30 cellular contexts compared by ENCODE assay signal in genomic region chrX:141894733-141895132, GRCh38. TPM values are rescaled to one million over a fixed set of nuclear protein-coding genes. Genes with fewer than 3 reads are reported as not detected.
"Had no signal": no experiment of that assay in that cellular context is flagged by ENCODE, and none has a peak within 500 bp of the region (broad histone marks: within the 10 kb centered on the region; RNA-seq: fewer than 3 reads in every experiment).

No MANE protein-coding gene starts in this region.

- H3K4me1 ChIP-seq: stomach, suprapubic skin, testis, thyroid gland, tibial artery, tibial nerve, transverse colon, upper lobe of left lung, upper lobe of right lung, uterus, vagina had no signal

- H3K36me3 ChIP-seq: stomach, suprapubic skin, thoracic aorta, thyroid gland, tibial artery, tibial nerve, transverse colon, upper lobe of left lung, upper lobe of right lung, uterus, vagina had no signal

- DNase-seq: stimulated activated CD4-positive, alpha-beta T cell treated with anti-CD3 and anti-CD28 coated beads, Interleukin-2, amount 100 ng/mL, for 48 hours; stimulated activated CD4-positive, alpha-beta T cell treated with anti-CD3 and anti-CD28 coated beads, Interleukin-4, amount 100 ng/mL, for 1 hour; stimulated activated CD4-positive, alpha-beta T cell treated with anti-CD3 and anti-CD28 coated beads, Interleukin-4, amount 100 ng/mL, for 24 hours; stimulated activated CD4-positive, alpha-beta T cell treated with anti-CD3 and anti-CD28 coated beads, Interleukin-4, amount 100 ng/mL, for 4 hours; stimulated activated CD8-positive, alpha-beta memory T cell treated with anti-CD3 and anti-CD28 coated beads, Interleukin-4, amount 100 ng/mL, for 48 hours; stimulated activated naive B cell treated with anti-CD40 and anti-IgM and Interleukin-4, amounts not matched to agents 10 μg/mL and 1 μg/mL and 100 μg/mL, for 72 hours; stimulated activated naive CD4-positive, alpha-beta T cell; stimulated activated naive CD4-positive, alpha-beta T cell treated with Interleukin-2 at 50 U/mL for 16 hours; stimulated activated naive CD8-positive, alpha-beta T cell treated with anti-CD3 and anti-CD28 coated beads, Interleukin-15, amount 100 ng/mL, for 72 hours; stimulated activated naive CD8-positive, alpha-beta T cell treated with anti-CD3 and anti-CD28 coated beads, Interleukin-15, Interleukin-2, amounts not matched to agents 100 U/mL and 50 U/mL, for 24 hours; stomach; substantia nigra; testis; thyroid gland; tibial artery; transverse colon; trophoblast cell; upper lobe of right lung; uterus had no signal

- H3K4me3 ChIP-seq: stomach, suprapubic skin, testis, thoracic aorta, thyroid gland, tibial artery, tibial nerve, transverse colon, upper lobe of left lung, upper lobe of right lung, uterus, vagina had no signal

- H3K27ac ChIP-seq: stomach, suprapubic skin, testis, thoracic aorta, thyroid gland, tibial artery, tibial nerve, transverse colon, upper lobe of left lung, upper lobe of right lung, uterus, vagina had no signal

- H3K9me3 ChIP-seq: stomach, suprapubic skin, testis, thoracic aorta, thyroid gland, tibial artery, tibial nerve, transverse colon, upper lobe of left lung, upper lobe of right lung, uterus, vagina had no signal

- ATAC-seq: stimulated activated effector memory CD8-positive, alpha-beta T cell treated with anti-CD3 and anti-CD28 coated beads, Interleukin-12 subunit alpha, Interleukin-12 subunit beta, amount 100 ng/mL, for 72 hours; stimulated activated memory B cell treated with anti-CD40 and anti-IgM and Interleukin-4, amounts not matched to agents 10 μg/mL and 1 μg/mL and 100 μg/mL, for 72 hours; stimulated activated naive B cell treated with anti-CD40 and anti-IgM and Interleukin-4, amounts not matched to agents 10 μg/mL and 1 μg/mL and 100 μg/mL, for 72 hours; stimulated activated naive CD8-positive, alpha-beta T cell treated with anti-CD3 and anti-CD28 coated beads, Interleukin-15, amount 100 ng/mL, for 72 hours; stimulated activated naive CD8-positive, alpha-beta T cell treated with anti-CD3 and anti-CD28 coated beads, Interleukin-15, Interleukin-2, amounts not matched to agents 100 U/mL and 50 U/mL, for 24 hours; upper lobe of right lung had no signal

RNA-seq across cellular contexts. Expression of gene MAGEC1, which starts 9.0 kb away (rescaled TPM):
- total RNA-seq: stomach, subcutaneous adipose tissue, suprapubic skin, temporal lobe, thoracic aorta, tibial nerve, transverse colon, upper lobe of right lung, ureter, urinary bladder, uterus, vagina had no signal

RNA-seq across cellular contexts. Expression of gene MAGEC3, which starts 56.6 kb away (rescaled TPM):
- total RNA-seq: stomach, subcutaneous adipose tissue, suprapubic skin, tibial nerve, transverse colon, upper lobe of left lung, upper lobe of right lung, ureter, urinary bladder, vagina had no signal
